Comparison of ENCODE assay signal across 23 cellular contexts in the genomic region with DNA sequence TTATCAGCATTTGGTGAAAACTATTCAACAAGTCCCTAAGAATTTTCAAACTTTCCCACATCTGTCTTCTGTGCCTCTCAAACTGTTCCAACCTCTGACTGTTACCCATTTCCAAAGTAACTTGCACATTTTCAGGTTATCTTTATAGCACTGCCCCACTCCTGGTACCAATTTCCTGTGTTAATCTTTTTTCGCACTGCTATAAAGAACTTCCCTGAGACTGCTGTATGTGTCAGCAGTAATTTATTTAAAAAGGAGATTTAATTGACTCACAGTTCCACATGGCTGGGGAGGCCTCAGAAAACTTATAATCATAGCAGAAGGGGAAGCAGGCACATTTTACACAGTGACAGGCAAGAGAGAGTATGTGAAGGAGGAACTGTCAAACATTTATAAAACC.
DNase-seq lines count a peak whose midpoint lies in the region; ATAC-seq, FAIRE-seq and TF ChIP-seq lines count a peak whose summit lies in the region.
"Had no signal": no experiment of that assay in that cellular context is flagged by ENCODE, and none has a peak within 500 bp of the region (broad histone marks: within the 10 kb centered on the region; RNA-seq: fewer than 3 reads in every experiment).

No MANE protein-coding gene starts in this region.

- no peak overlapping the region for H2AFZ ChIP-seq in OCI-LY3 (ENCODE audit: low read depth, low read length)
- no peak overlapping the region for H2AFZ ChIP-seq in K562 (ENCODE audit: low read depth, low read length)
- no peak overlapping the region for H2AFZ ChIP-seq in HepG2 (ENCODE audit: low read length)
- H2AFZ ChIP-seq: GM23338 had no signal

- no peaks in the 10 kb centered on the region for H3K36me3 ChIP-seq in BLaER1
- no peaks in the 10 kb centered on the region for H3K36me3 ChIP-seq in OCI-LY3 (replicated peaks; ENCODE audit: low read depth, low read length)
- H3K36me3 ChIP-seq in K562 (ENCODE audit: control insufficient read depth, insufficient read depth, low read length), result no peaks in the 10 kb centered on the region
- H3K36me3 ChIP-seq in CD8-positive, alpha-beta memory T cell (ENCODE audit: insufficient read depth, low read length), result no peaks in the 10 kb centered on the region
- H3K36me3 ChIP-seq in HepG2 (replicated peaks in 1 of 2; ENCODE audit: control insufficient read depth in 1 of 2, insufficient read depth in 2 of 2, low read length in 2 of 2), result no peaks in the 10 kb centered on the region
- H3K36me3 ChIP-seq: HAP-1 had no signal

- H3K9me3 ChIP-seq in BLaER1 (peaks cover 15% of the 10 kb centered on the region), OCI-LY3 (ENCODE audit: insufficient read depth, low read length) (no peaks in the 10 kb centered on the region), K562 (replicated peaks; ENCODE audit: control insufficient read depth, insufficient read depth, low read depth, low read length) (0 out of 2 replicates have a peak, but pooled peaks cover 2% of the 10 kb centered on the region), HepG2 (ENCODE audit: low read length) (peaks cover 20% of the 10 kb centered on the region)
- H3K9me3 ChIP-seq in CD8-positive, alpha-beta memory T cell (ENCODE audit: low read length), result no peaks in the 10 kb centered on the region
- H3K9me3 ChIP-seq: BE2C, HAP-1 had no signal

- no peak for DNase-seq in K562 (ENCODE audit: extremely low read depth in 1 of 4, low spot score in 3 of 4)
- no peak for DNase-seq in left colon
- DNase-seq in activated CD4-positive, alpha-beta memory T cell treated with anti-CD3 and anti-CD28 coated beads for 36 hours, result no peak
- DNase-seq in CD8-positive, alpha-beta memory T cell, result no peak
- DNase-seq in HepG2 (ENCODE audit: low spot score), result no peak
- no peak for DNase-seq in activated naive CD4-positive, alpha-beta T cell treated with Interleukin-2 at 50 U/mL for 16 hours
- DNase-seq: 8988T; ACHN; AML-193; BE2C; C1 segment of cervical spinal cord; Caco-2; CD4-positive, alpha-beta memory T cell; DMS153; DND-41; HFFc6 had no signal

- TF ChIP-seq CTCF in OCI-LY3 (IDR thresholded peaks at IDR 0.05; ENCODE audit: low read depth, low read length) (no peak), K562 (IDR thresholded peaks at IDR 0.05 in 2 of 3, conservative IDR thresholded peaks at IDR 0.05 in 1 of 3; ENCODE audit: insufficient read depth in 2 of 3, low read depth in 1 of 3, low read length in 3 of 3) (no peak), HepG2 (CRISPR knock-in tag; IDR thresholded peaks at IDR 0.05) (no peak)

- intact Hi-C loops in K562 (cut with micrococcal nuclease), result no loop called here
- intact Hi-C loops in left colon (cut with DNase I, micrococcal nuclease), result no loop called here
- intact Hi-C loops in activated CD4-positive, alpha-beta memory T cell treated with anti-CD3 and anti-CD28 coated beads for 36 hours (cut with micrococcal nuclease), result no loop called here
- intact Hi-C loops in HepG2 (cut with micrococcal nuclease; ENCODE audit: unreplicated experiment), result no loop called here

- CTCF ChIA-PET in K562 (lab: Yijun Ruan, JAX; ENCODE audit: low intra/inter-chr PET ratio), result no interaction called here
- CTCF ChIA-PET in activated CD4-positive, alpha-beta memory T cell treated with anti-CD3 and anti-CD28 coated beads for 36 hours (lab: Charles Lee), result no interaction called here
- CTCF ChIA-PET in CD8-positive, alpha-beta memory T cell (lab: Charles Lee), result no interaction called here
- CTCF ChIA-PET in HepG2 (lab: Yijun Ruan, JAX; ENCODE audit: low intra/inter-chr PET ratio, low total read pairs), result no interaction called here

- 0% methylated on average over 1 of the region's 1 CpG for WGBS in K562 (ENCODE audit: insufficient coverage, low coverage, missing lambda C conversion rate)
- 3% methylated on average over 1 of the region's 1 CpG for WGBS in HepG2 (ENCODE audit: low lambda C conversion rate)

- H3K4me1 Mint-ChIP-seq in activated CD4-positive, alpha-beta memory T cell treated with anti-CD3 and anti-CD28 coated beads for 36 hours (ENCODE audit: low read depth), result no peaks in the 10 kb centered on the region
- H3K4me1 Mint-ChIP-seq in CD8-positive, alpha-beta memory T cell, result no peaks in the 10 kb centered on the region
- H3K4me1 Mint-ChIP-seq: CD4-positive, alpha-beta memory T cell; GM23338 had no signal

- no TSS peak for BruUV-seq in K562 (replicated peaks; lab: Mats Ljungman, UMichigan)
- no TSS peak for BruUV-seq in HepG2 (replicated peaks; lab: Mats Ljungman, UMichigan)

- H4K20me1 ChIP-seq in BLaER1 (no peaks in the 10 kb centered on the region), OCI-LY3 (ENCODE audit: insufficient read depth, low read length) (no peaks in the 10 kb centered on the region), K562 (replicated peaks; ENCODE audit: control insufficient read depth, insufficient read depth, low read length) (no peaks in the 10 kb centered on the region), HepG2 (ENCODE audit: insufficient read depth, low read length) (no peaks in the 10 kb centered on the region)

- peaks cover 13% of the 10 kb centered on the region for H3K9me3 Mint-ChIP-seq in activated CD4-positive, alpha-beta memory T cell treated with anti-CD3 and anti-CD28 coated beads for 36 hours
- H3K9me3 Mint-ChIP-seq in CD8-positive, alpha-beta memory T cell, result peaks cover 10 to 13% (median 10%) of the 10 kb centered on the region in 5 donors

- H3K27me3 ChIP-seq in BLaER1 (no peaks in the 10 kb centered on the region), OCI-LY3 (ENCODE audit: low read depth, low read length) (no peaks in the 10 kb centered on the region), K562 (ENCODE audit: control insufficient read depth in 2 of 2, insufficient read depth in 2 of 2, low read length in 2 of 2) (no peaks in the 10 kb centered on the region), HepG2 (ENCODE audit: control insufficient read depth in 1 of 2, insufficient read depth in 2 of 2, low read length in 2 of 2) (no peaks in the 10 kb centered on the region)
- H3K27me3 ChIP-seq in CD8-positive, alpha-beta memory T cell (ENCODE audit: insufficient read depth, low read length, poor library complexity, severe bottlenecking), result no peaks in the 10 kb centered on the region
- H3K27me3 ChIP-seq: BE2C had no signal

- in situ Hi-C loops in K562 (cut with MboI), result no loop called here
- in situ Hi-C loops in HepG2 (cut with HindIII; ENCODE audit: extremely low pct_ligation_motif_present, low pct_unique_long_range_greater_than_20kb), result no loop called here

- H3K9ac ChIP-seq in BLaER1, result no peak overlapping the region
- H3K9ac ChIP-seq in OCI-LY3 (ENCODE audit: low read length), result no peak overlapping the region
- H3K9ac ChIP-seq in K562 (ENCODE audit: insufficient read depth in 1 of 2, low read depth in 2 of 2, low read length in 2 of 2), result no peak overlapping the region
- no peak overlapping the region for H3K9ac ChIP-seq in HepG2 (ENCODE audit: insufficient read depth, low read depth, low read length)

- H3K4me2 ChIP-seq in BLaER1 (peak overlapping the region; percentile 27; the same call in 1 of the 2 replicates), OCI-LY3 (ENCODE audit: low read length) (peak overlapping the region; percentile 3; the same call in 1 of the 2 replicates), K562 (ENCODE audit: insufficient read depth, low read length) (no peak overlapping the region), HepG2 (ENCODE audit: low read depth, low read length) (no peak overlapping the region)
- H3K4me2 ChIP-seq: A549, GM23338 had no signal

- no peak for ATAC-seq in K562
- ATAC-seq in left colon, result peak; percentile 26
- ATAC-seq in HepG2, result no peak
- ATAC-seq: A549, GM23338 had no signal

- H3K4me1 ChIP-seq in BLaER1, result peaks cover 4% of the 10 kb centered on the region; the same call in 1 of the 2 replicates
- peaks cover 14% of the 10 kb centered on the region for H3K4me1 ChIP-seq in OCI-LY3 (ENCODE audit: low read length)
- no peaks in the 10 kb centered on the region for H3K4me1 ChIP-seq in K562 (replicated peaks in 1 of 2; ENCODE audit: control insufficient read depth in 2 of 2, insufficient read depth in 2 of 2, low read length in 2 of 2)
- H3K4me1 ChIP-seq in CD8-positive, alpha-beta memory T cell (ENCODE audit: insufficient read depth, low read length), result no peaks in the 10 kb centered on the region
- no peaks in the 10 kb centered on the region for H3K4me1 ChIP-seq in HepG2 (ENCODE audit: insufficient read depth, low read length)
- H3K4me1 ChIP-seq: A549, BE2C, HAP-1 had no signal

- H3K4me3 ChIP-seq in BLaER1 (no peak overlapping the region), OCI-LY3 (ENCODE audit: low read length) (no peak overlapping the region), K562 (no peak overlapping the region), HepG2 (replicated peaks in 1 of 3; ENCODE audit: insufficient read depth in 1 of 3, low read depth in 2 of 3, low read length in 3 of 3) (no peak overlapping the region)
- no peak overlapping the region for H3K4me3 ChIP-seq in CD8-positive, alpha-beta memory T cell (ENCODE audit: low read length)
- H3K4me3 ChIP-seq: A549, GM23338, HAP-1 had no signal

- POLR2A ChIA-PET in K562 (lab: Yijun Ruan, JAX), result no interaction called here
- POLR2A ChIA-PET in activated CD4-positive, alpha-beta memory T cell treated with anti-CD3 and anti-CD28 coated beads for 36 hours (lab: Charles Lee), result no interaction called here
- POLR2A ChIA-PET in CD8-positive, alpha-beta memory T cell (lab: Charles Lee), result no interaction called here
- POLR2A ChIA-PET in HepG2 (lab: Yijun Ruan, JAX), result no interaction called here

- H3K27ac Mint-ChIP-seq in activated CD4-positive, alpha-beta memory T cell treated with anti-CD3 and anti-CD28 coated beads for 36 hours, result no peak overlapping the region
- H3K27ac Mint-ChIP-seq in CD8-positive, alpha-beta memory T cell, result no peak overlapping the region
- H3K27ac Mint-ChIP-seq: CD4-positive, alpha-beta memory T cell; GM23338; HFFc6 had no signal

- H3K4me3 Mint-ChIP-seq in activated CD4-positive, alpha-beta memory T cell treated with anti-CD3 and anti-CD28 coated beads for 36 hours, result no peak overlapping the region
- H3K4me3 Mint-ChIP-seq in CD8-positive, alpha-beta memory T cell, result no peak overlapping the region
- H3K4me3 Mint-ChIP-seq: CD4-positive, alpha-beta memory T cell; GM23338; HFFc6 had no signal

- FAIRE-seq in K562 (lab: Jason Lieb, UNC), result no peak
- no peak for FAIRE-seq in HepG2 (lab: Jason Lieb, UNC)
- FAIRE-seq: A549, G401.6, H54 had no signal

- no peak for TF ChIP-seq EP300 in K562 (IDR thresholded peaks at IDR 0.05; ENCODE audit: low read length)
- no peak for TF ChIP-seq EP300 in HepG2 (IDR thresholded peaks at IDR 0.05; ENCODE audit: low read depth in 2 of 2, low read length in 2 of 2)
- no peak for TF ChIP-seq EP300 in HepG2 (CRISPR knock-in tag; IDR thresholded peaks at IDR 0.05; ENCODE audit: borderline replicate concordance)

- TF ChIP-seq POLR2A in K562 (conservative IDR thresholded peaks at IDR 0.05) (no peak), HepG2 (IDR thresholded peaks at IDR 0.05; ENCODE audit: insufficient read depth in 1 of 2, low read depth in 2 of 2, low read length in 2 of 2) (no peak)

- H3K79me2 ChIP-seq in OCI-LY3 (ENCODE audit: low read length) (no peaks in the 10 kb centered on the region), K562 (ENCODE audit: control insufficient read depth, insufficient read depth, low read length) (no peaks in the 10 kb centered on the region), HepG2 (ENCODE audit: insufficient read depth, low read length) (no peaks in the 10 kb centered on the region)

- no peaks in the 10 kb centered on the region for H3K36me3 Mint-ChIP-seq in activated CD4-positive, alpha-beta memory T cell treated with anti-CD3 and anti-CD28 coated beads for 36 hours
- H3K36me3 Mint-ChIP-seq in CD8-positive, alpha-beta memory T cell, result peaks cover 0 to under 1% (median 0%) of the 10 kb centered on the region in 3 donors
- H3K36me3 Mint-ChIP-seq: CD4-positive, alpha-beta memory T cell had no signal

- TF ChIP-seq RAD21 in K562 (CRISPR knock-in tag; conservative IDR thresholded peaks at IDR 0.05 in 1 of 2, IDR thresholded peaks at IDR 0.05 in 1 of 2), result no peak
- no peak for TF ChIP-seq RAD21 in HepG2 (CRISPR knock-in tag; IDR thresholded peaks at IDR 0.05)

- H3K27ac ChIP-seq in BLaER1 (no peak overlapping the region), OCI-LY3 (ENCODE audit: low read length) (peak overlapping the region; percentile 40), K562 (ENCODE audit: extremely low read depth, low read depth, low read length) (no peak overlapping the region), HepG2 (ENCODE audit: extremely low read length, insufficient read depth, low read length) (no peak overlapping the region)
- H3K27ac ChIP-seq in CD8-positive, alpha-beta memory T cell (ENCODE audit: low read depth, low read length), result no peak overlapping the region
- H3K27ac ChIP-seq: A549 had no signal

- no peaks in the 10 kb centered on the region for H3K9me1 ChIP-seq in K562 (ENCODE audit: control insufficient read depth, insufficient read depth, low read length)

- no peaks in the 10 kb centered on the region for H3K27me3 Mint-ChIP-seq in activated CD4-positive, alpha-beta memory T cell treated with anti-CD3 and anti-CD28 coated beads for 36 hours
- H3K27me3 Mint-ChIP-seq in CD8-positive, alpha-beta memory T cell, result no peaks in the 10 kb centered on the region
- H3K27me3 Mint-ChIP-seq: CD4-positive, alpha-beta memory T cell had no signal

Comparison
In these comparisons a context has a peak if more than half of its experiments do, and no peak if none do; other contexts are left out.
1. H3K4me2 ChIP-seq: peak in BLaER1 (single experiment) and OCI-LY3 (single experiment); none in K562 (single experiment) and HepG2 (single experiment).